ENCODE assay signal across 11 cellular contexts in genomic region chr22:33057363-33057995, GRCh38. TPM values are rescaled to one million over a fixed set of nuclear protein-coding genes. Genes with fewer than 3 reads are reported as not detected.
DNase-seq lines count a peak whose midpoint lies in the region; ATAC-seq, FAIRE-seq and TF ChIP-seq lines count a peak whose summit lies in the region.
"Had no signal": no experiment of that assay in that cellular context is flagged by ENCODE, and none has a peak within 500 bp of the region (broad histone marks: within the 10 kb centered on the region; RNA-seq: fewer than 3 reads in every experiment).

No MANE protein-coding gene starts in this region.

- H3K4me1 ChIP-seq in breast epithelium = no peaks in the 10 kb centered on the region
- peaks cover 3% of the 10 kb centered on the region for H3K4me1 ChIP-seq in keratinocyte (ENCODE audit: control insufficient read depth, extremely low read depth, insufficient read depth, low read length)
- H3K4me1 ChIP-seq in testis = peaks cover 6% of the 10 kb centered on the region

- intact Hi-C loops in breast epithelium (cut with DNase I; ENCODE audit: low total_unique reads) (no loop called here), MCF 10A (cut with micrococcal nuclease) (no loop called here), activated B cell treated with CpG ODN at 0.5 μM for 24 hours (cut with micrococcal nuclease) (no loop called here), testis (cut with DNase I; ENCODE audit: low total_unique reads) (no loop called here)

- H3K4me3 Mint-ChIP-seq in MCF 10A (ENCODE audit: unreplicated experiment) (no peak overlapping the region), activated B cell treated with CpG ODN at 0.5 μM for 24 hours (peak overlapping the region; percentile 76)

- 13 to 29% methylated on average over 6 to 16 of the region's 16 CpGs for WGBS in testis, 2 donors

- H3K27me3 Mint-ChIP-seq in MCF 10A (ENCODE audit: insufficient read depth, unreplicated experiment) = peaks cover 68% of the 10 kb centered on the region
- H3K27me3 Mint-ChIP-seq in activated B cell treated with CpG ODN at 0.5 μM for 24 hours = peaks cover 67% of the 10 kb centered on the region

- no peak for ATAC-seq in activated B cell treated with CpG ODN at 0.5 μM for 24 hours (ENCODE audit: low read depth)

- H3K27ac Mint-ChIP-seq in MCF 10A (ENCODE audit: low read depth, unreplicated experiment) (no peak overlapping the region), activated B cell treated with CpG ODN at 0.5 μM for 24 hours (no peak overlapping the region)

- TF ChIP-seq POLR2A in breast epithelium (IDR thresholded peaks at IDR 0.05) (no peak), testis (IDR thresholded peaks at IDR 0.05) (no peak)

- H3K9ac ChIP-seq in keratinocyte (ENCODE audit: control insufficient read depth, extremely low read depth, insufficient read depth, low read length) = no peak overlapping the region

- H3K36me3 ChIP-seq in breast epithelium (no peaks in the 10 kb centered on the region), keratinocyte (ENCODE audit: control insufficient read depth in 2 of 2, extremely low read depth in 1 of 2, insufficient read depth in 2 of 2, low read length in 2 of 2) (no peaks in the 10 kb centered on the region), testis (ENCODE audit: low read depth, missing control alignments) (no peaks in the 10 kb centered on the region)
- H3K36me3 ChIP-seq: thoracic aorta had no signal

- H3K4me3 ChIP-seq in breast epithelium = peak overlapping the region; percentile 36 to 59 (median 39)
- peak overlapping the region in 2 of 3 experiments; percentile 30 to 34 for H3K4me3 ChIP-seq in keratinocyte (ENCODE audit: control insufficient read depth in 2 of 3, extremely low read depth in 1 of 3, insufficient read depth in 2 of 3, low read depth in 1 of 3, low read length in 3 of 3)
- peak overlapping the region; percentile 40 to 58 for H3K4me3 ChIP-seq in testis
- H3K4me3 ChIP-seq: thoracic aorta had no signal

- no TSS peak for BruUV-seq in MCF 10A (replicated peaks; lab: Mats Ljungman, UMichigan)

- H3K27ac ChIP-seq in breast epithelium (no peak overlapping the region), keratinocyte (ENCODE audit: control insufficient read depth, insufficient read depth, low read length) (no peak overlapping the region), testis (no peak overlapping the region)
- H3K27ac ChIP-seq: thoracic aorta had no signal

- DNase-seq in breast epithelium (ENCODE audit: low spot score in 2 of 2) (no peak), MCF 10A (ENCODE audit: unreplicated experiment) (no peak), activated B cell treated with CpG ODN at 0.5 μM for 24 hours (no peak), keratinocyte (ENCODE audit: low read depth, low spot score) (no peak), testis (no peak), NCI-H187 (lab: John Stamatoyannopoulos, UW) (no peak)
- DNase-seq in activated CD4-positive, CD25-positive, alpha-beta regulatory T cell (lab: John Stamatoyannopoulos, UW) = no peak
- DNase-seq in effector CD8-positive, alpha-beta T cell (lab: John Stamatoyannopoulos, UW) = no peak
- DNase-seq: SHP77 treated with DMSO at 0.1 percent for 48 hours had no signal

- H4K20me1 ChIP-seq in keratinocyte (ENCODE audit: control insufficient read depth, extremely low read depth, insufficient read depth, low read length) = no peaks in the 10 kb centered on the region

- H3K27me3 ChIP-seq in breast epithelium = peaks cover 0 to 63% of the 10 kb centered on the region in 2 donors
- peaks cover 53% of the 10 kb centered on the region for H3K27me3 ChIP-seq in keratinocyte (ENCODE audit: control insufficient read depth, extremely low read depth, insufficient read depth, low read length)
- H3K27me3 ChIP-seq in testis = no peaks in the 10 kb centered on the region

- CTCF ChIA-PET in MCF 10A (lab: Yijun Ruan, JAX) (interaction anchor here (0.8 to 3.5 kb wide), 8 partner anchors 8 to 145 kb away, joined by 3 to 36 read pairs (median 6); no protein-coding TSS in a partner anchor), activated B cell treated with CpG ODN at 0.5 μM for 24 hours (lab: Charles Lee) (interaction anchor here (0.9 to 1.9 kb wide), 4 partner anchors 8 to 146 kb away, joined by 3 to 11 read pairs (median 5); no protein-coding TSS in a partner anchor)

- H3K9me3 Mint-ChIP-seq in MCF 10A (ENCODE audit: unreplicated experiment) (no peaks in the 10 kb centered on the region), activated B cell treated with CpG ODN at 0.5 μM for 24 hours (no peaks in the 10 kb centered on the region)

- H3K36me3 Mint-ChIP-seq in MCF 10A (ENCODE audit: insufficient read depth, unreplicated experiment) (no peaks in the 10 kb centered on the region), activated B cell treated with CpG ODN at 0.5 μM for 24 hours (ENCODE audit: low read depth) (no peaks in the 10 kb centered on the region)

- H3K4me2 ChIP-seq in keratinocyte (ENCODE audit: control insufficient read depth, extremely low read depth, insufficient read depth, low read depth, low read length) = peak overlapping the region; percentile 69

- H3K79me2 ChIP-seq in keratinocyte (ENCODE audit: control insufficient read depth, insufficient read depth, low read length) = no peaks in the 10 kb centered on the region

- dilution Hi-C loops in keratinocyte (cut with MboI; ENCODE audit: extremely low pct_ligation_motif_present, low sequenced_read_pairs) = no loop called here

- POLR2A ChIA-PET in MCF 10A (lab: Yijun Ruan, JAX) = no interaction called here
- POLR2A ChIA-PET in activated B cell treated with CpG ODN at 0.5 μM for 24 hours (lab: Charles Lee) = no interaction called here

- H3K9me3 ChIP-seq in breast epithelium = no peaks in the 10 kb centered on the region
- H3K9me3 ChIP-seq in keratinocyte (ENCODE audit: control insufficient read depth, low read depth, low read length) = no peaks in the 10 kb centered on the region
- no peaks in the 10 kb centered on the region for H3K9me3 ChIP-seq in testis
- H3K9me3 ChIP-seq: thoracic aorta had no signal

- FAIRE-seq in keratinocyte (lab: Jason Lieb, UNC) = no peak

- H3K4me1 Mint-ChIP-seq in MCF 10A (ENCODE audit: insufficient read depth, unreplicated experiment) = no peaks in the 10 kb centered on the region
- peaks cover 36% of the 10 kb centered on the region for H3K4me1 Mint-ChIP-seq in activated B cell treated with CpG ODN at 0.5 μM for 24 hours

- no peaks in the 10 kb centered on the region for H3K9me1 ChIP-seq in keratinocyte (ENCODE audit: control insufficient read depth, extremely low read depth, insufficient read depth, low read length)

- TF ChIP-seq CTCF in breast epithelium (IDR thresholded peaks at IDR 0.05) (no peak), MCF 10A (IDR thresholded peaks at IDR 0.05; ENCODE audit: unreplicated experiment) (no peak), activated B cell treated with CpG ODN at 0.5 μM for 24 hours (IDR thresholded peaks at IDR 0.05) (no peak), keratinocyte (optimal IDR thresholded peaks at IDR 0.05 in 1 of 3, IDR thresholded peaks at IDR 0.05 in 1 of 3, conservative IDR thresholded peaks at IDR 0.05 in 1 of 3; ENCODE audit: extremely low read depth in 1 of 3, insufficient read depth in 2 of 3, low read length in 3 of 3) (no peak), testis (IDR thresholded peaks at IDR 0.05) (no peak)

- no peak overlapping the region for H2AFZ ChIP-seq in keratinocyte (ENCODE audit: control insufficient read depth, low read length)

RNA-seq across cellular contexts. Expression of gene SYN3, which starts 0.7 kb away (rescaled TPM):
- total RNA-seq in breast epithelium (under 1 TPM; under 0.01 to 0.29 (median 0.16) TPM), MCF 10A (2022) (1.4 TPM in 1 of 2 replicates, not detected in the other), activated B cell treated with CpG ODN at 0.5 μM for 24 hours (0.78 and 1.5 TPM in 2 replicates), testis (10 to 100 TPM in 1 of 2 donors, 1 to 10 TPM in 1; 3.6 to 16.7 TPM)
- polyA plus RNA-seq in keratinocyte (not detected in 3 replicates), testis (ENCODE audit: insufficient read depth, low read depth, low replicate concordance) (9.4 TPM)
- polyA plus RNA-seq in keratinocyte (2011; ENCODE audit: low read depth) = not detected
- not detected in 2 replicates for polyA plus RNA-seq in keratinocyte (2011; cell fraction: cytosol; rRNA removed)
- 0.14 TPM in 1 of 2 replicates, not detected in the other for polyA plus RNA-seq in keratinocyte (2011; cell fraction: nucleus; rRNA removed)
- polyA plus RNA-seq in keratinocyte (2012; ENCODE audit: low replicate concordance) = not detected in 2 replicates
- polyA minus RNA-seq in keratinocyte = not detected in 3 replicates
- not detected for polyA minus RNA-seq in keratinocyte (2011; cell fraction: cytosol; rRNA and poly(A)+ RNA removed)
- polyA minus RNA-seq in keratinocyte (2011; cell fraction: nucleus; rRNA and poly(A)+ RNA removed) = not detected in 2 replicates
- total RNA-seq: LHCN-M2, thoracic aorta had no signal
